8 cellular contexts compared by ENCODE assay signal in the genomic region with DNA sequence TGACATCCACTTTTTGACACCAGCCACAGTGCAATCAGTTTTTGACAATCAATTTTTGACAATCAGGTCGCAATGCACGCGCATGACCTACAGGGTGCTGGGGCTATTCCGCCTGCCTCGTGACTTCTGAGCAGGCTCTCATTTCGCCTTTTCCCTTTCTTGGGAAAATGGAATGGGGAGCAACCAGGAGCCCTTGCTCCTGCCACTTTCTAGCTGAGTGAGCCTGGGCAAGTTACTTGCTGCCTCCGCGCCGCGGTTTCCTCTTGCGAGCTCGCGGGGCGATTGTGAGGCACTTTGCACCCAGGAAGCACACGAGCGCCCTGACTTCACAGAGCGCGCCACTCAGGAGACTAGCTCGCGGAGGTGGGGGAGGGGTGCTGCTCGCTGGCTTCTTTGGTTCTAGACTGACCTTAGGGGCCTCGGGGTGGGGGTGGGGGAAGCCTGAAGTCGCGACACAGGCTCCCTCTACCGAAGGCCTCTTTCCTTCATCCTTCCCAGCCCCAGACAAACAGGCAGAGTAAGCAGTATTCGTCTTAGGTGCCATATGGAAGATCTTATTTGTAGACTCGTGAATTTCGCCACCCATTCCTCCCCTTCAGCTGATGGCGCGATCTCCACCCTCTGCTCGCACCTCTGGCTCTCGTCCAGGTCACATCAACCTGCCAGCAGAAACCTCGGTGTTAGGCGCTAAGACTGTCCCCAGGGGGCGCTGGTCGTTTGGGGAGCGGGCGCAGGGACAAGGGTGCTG. TPM values are rescaled to one million over a fixed set of nuclear protein-coding genes. Genes with fewer than 3 reads are reported as not detected.
A peak's percentile ranks its signal among the peaks of the same experiment; 100 is the strongest.
DNase-seq lines count a peak whose midpoint lies in the region; ATAC-seq and TF ChIP-seq lines count a peak whose summit lies in the region.

No MANE protein-coding gene starts in this region.

- CTCF ChIA-PET in PC-3 (lab: Charles Lee), result interaction anchor here (0.6 to 2.1 kb wide), 16 partner anchors 9 to 398 kb away, joined by 3 to 80 read pairs (median 5); partner anchors contain the start of gene SYS1

- no peaks in the 10 kb centered on the region for H3K9me3 Mint-ChIP-seq in activated T-cell treated with anti-CD3 and anti-CD28 coated beads, Interleukin-2, amount 50 U/mL, for 72 hours

- no peak for TF ChIP-seq POLR2A in esophagus squamous epithelium (IDR thresholded peaks at IDR 0.05)

- H3K27me3 Mint-ChIP-seq in activated T-cell treated with anti-CD3 and anti-CD28 coated beads, Interleukin-2, amount 50 U/mL, for 72 hours (ENCODE audit: low read depth), result no peaks in the 10 kb centered on the region

- H3K36me3 ChIP-seq in PC-3 (ENCODE audit: low read depth, low read length) (peaks cover 11% of the 10 kb centered on the region; the same call in 1 of the 2 replicates), esophagus squamous epithelium (peaks cover 0 to 28% (median 5%) of the 10 kb centered on the region in 3 donors), muscle layer of duodenum (ENCODE audit: control insufficient read depth in 1 of 2, insufficient read depth in 2 of 2, low read length in 2 of 2) (peaks cover under 1 to 4% of the 10 kb centered on the region in 2 donors)

- H3K9me3 ChIP-seq in PC-3 (ENCODE audit: low read length), result no peaks in the 10 kb centered on the region
- no peaks in the 10 kb centered on the region for H3K9me3 ChIP-seq in esophagus squamous epithelium
- H3K9me3 ChIP-seq in muscle layer of duodenum (ENCODE audit: control insufficient read depth in 1 of 2, low read length in 2 of 2), result no peaks in the 10 kb centered on the region

- H3K4me2 ChIP-seq in PC-3 (ENCODE audit: low read length), result peak overlapping the region; percentile 61

- no peak overlapping the region for H3K9ac ChIP-seq in PC-3 (ENCODE audit: low read length)

- H3K79me2 ChIP-seq in PC-3 (ENCODE audit: low read length), result no peaks in the 10 kb centered on the region

- H3K27ac Mint-ChIP-seq in activated T-cell treated with anti-CD3 and anti-CD28 coated beads, Interleukin-2, amount 50 U/mL, for 72 hours, result no peak overlapping the region

- H3K27ac ChIP-seq in PC-3 (ENCODE audit: low read length) (no peak overlapping the region), esophagus squamous epithelium (peak overlapping the region; percentile 66 to 79 (median 73)), muscle layer of duodenum (ENCODE audit: low read length) (peak overlapping the region; percentile 56)

- H3K4me1 ChIP-seq in PC-3 (ENCODE audit: insufficient read depth, low read length), result no peaks in the 10 kb centered on the region; the same call in 1 of the 2 replicates
- peaks cover 6 to 24% (median 13%) of the 10 kb centered on the region in 3 donors for H3K4me1 ChIP-seq in esophagus squamous epithelium
- H3K4me1 ChIP-seq in muscle layer of duodenum (ENCODE audit: control insufficient read depth in 1 of 2, insufficient read depth in 2 of 2, low read length in 2 of 2), result peaks cover 0 to 15% of the 10 kb centered on the region in 2 donors

- intact Hi-C loops in PC-3 (cut with micrococcal nuclease), result loop anchor here (1.0 kb wide), 1 partner anchor 63 kb away; no protein-coding TSS in a partner anchor
- intact Hi-C loops in esophagus squamous epithelium (cut with DNase I), result no loop called here

- H3F3A ChIP-seq in PC-3 (ENCODE audit: low read length, unreplicated experiment), result no peaks in the 10 kb centered on the region

- POLR2A ChIA-PET in PC-3 (lab: Charles Lee; ENCODE audit: unreplicated experiment), result interaction anchor here (0.6 kb wide), 1 partner anchor 46 kb away, joined by 6 read pairs; no protein-coding TSS in a partner anchor

- peak overlapping the region; percentile 23; the same call in 1 of the 2 replicates for H3K4me3 ChIP-seq in PC-3 (ENCODE audit: low read length)
- peak overlapping the region; percentile 29 to 65 (median 51) for H3K4me3 ChIP-seq in esophagus squamous epithelium
- peak overlapping the region; percentile 67 to 68 for H3K4me3 ChIP-seq in muscle layer of duodenum (ENCODE audit: low read depth in 1 of 2, low read length in 2 of 2)

- BruUV-seq in PC-3 (replicated peaks; lab: Mats Ljungman, UMichigan), result no TSS peak

- H3K27me3 ChIP-seq in PC-3 (ENCODE audit: low read length) (no peaks in the 10 kb centered on the region), esophagus squamous epithelium (no peaks in the 10 kb centered on the region), muscle layer of duodenum (ENCODE audit: low read depth, low read length) (no peaks in the 10 kb centered on the region)

- H3K4me1 Mint-ChIP-seq in activated T-cell treated with anti-CD3 and anti-CD28 coated beads, Interleukin-2, amount 50 U/mL, for 72 hours (ENCODE audit: low read depth), result peaks cover 36% of the 10 kb centered on the region

- no peaks in the 10 kb centered on the region for H3K9me2 ChIP-seq in PC-3 (replicated peaks; ENCODE audit: low read length)

- peak overlapping the region; percentile 82 to 84 for H3K4me3 Mint-ChIP-seq in activated T-cell treated with anti-CD3 and anti-CD28 coated beads, Interleukin-2, amount 50 U/mL, for 72 hours

- no peaks in the 10 kb centered on the region for H4K20me1 ChIP-seq in PC-3 (ENCODE audit: low read length)

- 12 to 16% methylated on average over 14 to 21 of the region's 38 CpGs for WGBS in esophagus squamous epithelium, 2 donors

- ATAC-seq in GM18519 (IDR thresholded peaks at IDR 0.05; ENCODE audit: low FRiP score, unreplicated experiment) (peak; percentile 59), PC-3 (peak; percentile 94)
- peak; percentile 93 for ATAC-seq in activated T-cell treated with anti-CD3 and anti-CD28 coated beads, Interleukin-2, amount 50 U/mL, for 72 hours (replicated peaks in 1 of 2)

- peak; percentile 97 for TF ChIP-seq CTCF in PC-3 (conservative IDR thresholded peaks at IDR 0.05; ENCODE audit: low read depth, low read length)
- TF ChIP-seq CTCF in esophagus squamous epithelium (IDR thresholded peaks at IDR 0.05), result peak; percentile 75 to 93 (median 86)

- DNase-seq in A172 (ENCODE audit: low spot score) (peak; percentile 44), HUDEP-2 (lab: John Stamatoyannopoulos, UW; ENCODE audit: unreplicated experiment in 76 of 76) (peak in 75 of 76 experiments; percentile 10 to 96 (median 86)), PC-3 (peak; percentile 93), esophagus squamous epithelium (lab: John Stamatoyannopoulos, UW) (no peak)
- peak; percentile 92 to 95 for DNase-seq in activated T-cell treated with anti-CD3 and anti-CD28 coated beads, Interleukin-2, amount 50 U/mL, for 72 hours
- DNase-seq in stimulated activated CD8-positive, alpha-beta memory T cell treated with anti-CD3 and anti-CD28 coated beads, Interleukin-7, amount 100 ng/mL, for 1 hour (ENCODE audit: low read depth in 2 of 2), result peak; percentile 79 to 87

- H3K36me3 Mint-ChIP-seq in activated T-cell treated with anti-CD3 and anti-CD28 coated beads, Interleukin-2, amount 50 U/mL, for 72 hours (ENCODE audit: insufficient read depth in 2 of 2), result no peaks in the 10 kb centered on the region

- H2AFZ ChIP-seq in PC-3 (ENCODE audit: low read length), result no peak overlapping the region

RNA-seq across cellular contexts. Expression of gene TP53TG5, which starts 4.6 kb away (rescaled TPM):
- not detected in 2 replicates for total RNA-seq in A172 (2014; rRNA removed; shearing (Covaris generic))
- total RNA-seq in PC-3 (2014; rRNA removed), result not detected in 2 replicates
- under 1 TPM; 0.67 to 0.83 TPM for total RNA-seq in activated T-cell treated with anti-CD3 and anti-CD28 coated beads, Interleukin-2, amount 50 U/mL, for 72 hours
- not detected for total RNA-seq in esophagus squamous epithelium

RNA-seq across cellular contexts. Expression of gene SYS1, which starts 10.6 kb away (rescaled TPM):
- 14.5 and 18.6 TPM in 2 replicates for total RNA-seq in A172 (2014; rRNA removed; shearing (Covaris generic))
- 32.5 and 45.2 TPM in 2 replicates for total RNA-seq in PC-3 (2014; rRNA removed)
- total RNA-seq in activated T-cell treated with anti-CD3 and anti-CD28 coated beads, Interleukin-2, amount 50 U/mL, for 72 hours, result 10 to 100 TPM; 35.4 to 38.8 TPM
- total RNA-seq in esophagus squamous epithelium, result 10 to 100 TPM; 22.3 to 32.4 (median 27.0) TPM

RNA-seq across cellular contexts. Expression of gene SDC4, which starts 25.3 kb away (rescaled TPM):
- 42.4 and 43.9 TPM in 2 replicates for total RNA-seq in A172 (2014; rRNA removed; shearing (Covaris generic))
- total RNA-seq in PC-3 (2014; rRNA removed), result 134 and 167 TPM in 2 replicates
- 10 to 100 TPM; 37.7 to 51.1 TPM for total RNA-seq in activated T-cell treated with anti-CD3 and anti-CD28 coated beads, Interleukin-2, amount 50 U/mL, for 72 hours
- 100 to 1,000 TPM in 3 of 4 donors, 10 to 100 TPM in 1; 88.1 to 174 (median 120) TPM for total RNA-seq in esophagus squamous epithelium

RNA-seq across cellular contexts. Expression of gene DBNDD2, which starts 34.6 kb away (rescaled TPM):
- total RNA-seq in A172 (2014; rRNA removed; shearing (Covaris generic)), result 1.7 and 7.0 TPM in 2 replicates
- total RNA-seq in PC-3 (2014; rRNA removed) (7.7 and 8.5 TPM in 2 replicates), esophagus squamous epithelium (10 to 100 TPM; 14.1 to 39.3 (median 32.2) TPM)
- 10 to 100 TPM; 28.7 to 43.4 TPM for total RNA-seq in activated T-cell treated with anti-CD3 and anti-CD28 coated beads, Interleukin-2, amount 50 U/mL, for 72 hours

RNA-seq across cellular contexts. Expression of gene PIGT, which starts 42.4 kb away (rescaled TPM):
- total RNA-seq in A172 (2014; rRNA removed; shearing (Covaris generic)), result 78.8 and 86.0 TPM in 2 replicates
- total RNA-seq in PC-3 (2014; rRNA removed) (101 and 129 TPM in 2 replicates), esophagus squamous epithelium (10 to 100 TPM; 38.6 to 48.1 (median 44.0) TPM)
- total RNA-seq in activated T-cell treated with anti-CD3 and anti-CD28 coated beads, Interleukin-2, amount 50 U/mL, for 72 hours, result 10 to 100 TPM; 60.4 to 63.7 TPM
